In the genomic region with DNA sequence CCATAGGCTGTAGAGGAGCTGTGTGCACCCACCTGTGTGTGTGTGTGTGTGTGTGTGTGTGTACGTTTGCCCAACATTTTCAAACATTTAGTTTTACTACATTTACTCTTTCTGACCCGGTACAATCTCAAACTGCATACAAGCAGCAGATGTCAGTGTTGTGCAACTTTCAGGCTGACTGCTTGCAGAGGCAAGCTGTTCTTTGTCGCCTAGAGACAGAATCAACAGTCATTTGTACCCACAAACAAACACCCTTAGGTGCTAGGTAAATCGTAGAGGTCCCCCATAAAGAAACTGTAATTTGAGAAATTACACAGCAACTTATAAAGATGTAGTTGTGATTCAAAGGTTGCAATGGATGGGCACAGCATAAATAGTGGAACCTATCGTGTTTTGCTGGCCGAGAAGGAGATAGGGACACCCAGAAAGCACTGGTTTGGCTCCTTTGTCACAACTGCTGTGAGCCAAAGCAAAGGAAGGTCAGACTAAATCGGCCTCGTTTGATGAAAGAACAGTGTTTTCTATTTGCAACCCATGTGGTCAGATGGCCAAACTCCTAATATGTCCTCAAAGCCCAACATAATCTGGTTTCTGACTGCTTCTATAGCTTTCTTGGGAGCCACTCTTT, we compare ENCODE assay signal across 9 cellular contexts.
A peak's percentile ranks its signal among the peaks of the same experiment; 100 is the strongest.
DNase-seq lines count a peak whose midpoint lies in the region; ATAC-seq and TF ChIP-seq lines count a peak whose summit lies in the region.
"Had no signal": no experiment of that assay in that cellular context is flagged by ENCODE, and none has a peak within 500 bp of the region (broad histone marks: within the 10 kb centered on the region; RNA-seq: fewer than 3 reads in every experiment).

No MANE protein-coding gene starts in this region.

- no peaks in the 10 kb centered on the region for H3K36me3 Mint-ChIP-seq in Caco-2 (ENCODE audit: insufficient read depth, unreplicated experiment)
- no peaks in the 10 kb centered on the region for H3K36me3 Mint-ChIP-seq in natural killer cell

- H3K9me3 Mint-ChIP-seq in Caco-2 (ENCODE audit: unreplicated experiment) (no peaks in the 10 kb centered on the region), natural killer cell (peaks cover 7 to 12% of the 10 kb centered on the region in 2 donors)

- H3K27me3 Mint-ChIP-seq in Caco-2 (ENCODE audit: insufficient read depth, unreplicated experiment) (peaks cover 5% of the 10 kb centered on the region), natural killer cell (ENCODE audit: low read depth in 2 of 2) (no peaks in the 10 kb centered on the region)

- H3K9me3 ChIP-seq in Caco-2: no peaks in the 10 kb centered on the region; the same call in 1 of the 2 replicates

- no peaks in the 10 kb centered on the region for H3K4me1 ChIP-seq in Caco-2

- H3K4me1 Mint-ChIP-seq in Caco-2 (ENCODE audit: low read depth, unreplicated experiment): no peaks in the 10 kb centered on the region
- no peaks in the 10 kb centered on the region for H3K4me1 Mint-ChIP-seq in natural killer cell

- no peaks in the 10 kb centered on the region for H3K36me3 ChIP-seq in Caco-2 (ENCODE audit: control insufficient read depth, insufficient read depth, low read length)

- intact Hi-C loops in Caco-2 (cut with micrococcal nuclease; ENCODE audit: unreplicated experiment): loop anchor here (1.0 kb wide), 3 partner anchors 793 to 954 kb away; no protein-coding TSS in a partner anchor
- intact Hi-C loops in natural killer cell (cut with micrococcal nuclease): no loop called here

- ATAC-seq in left lobe of liver (peak; percentile 95), natural killer cell (no peak)

- in situ Hi-C loops in astrocyte of the spinal cord (cut with HindIII; ENCODE audit: low sequenced_read_pairs): no loop called here

- H3K27ac Mint-ChIP-seq in Caco-2 (ENCODE audit: unreplicated experiment): no peak overlapping the region
- no peak overlapping the region for H3K27ac Mint-ChIP-seq in natural killer cell
- H3K27ac Mint-ChIP-seq: T-helper 1 cell treated with Interleukin-12 subunit alpha and Interleukin-12 subunit beta and Interleukin-4 antibody, amounts not matched to agents 30 μg/mL and 1 μg/mL, for 36 hours had no signal

- H3K4me3 ChIP-seq in Caco-2 (ENCODE audit: low read depth, low read length) (no peak overlapping the region), astrocyte of the spinal cord (ENCODE audit: low read depth, low read length) (no peak overlapping the region)

- peak; percentile 44 to 46 for DNase-seq in Caco-2
- peak; percentile 30 for DNase-seq in NCI-H1417 treated with DMSO at 0.1 percent for 48 hours (lab: John Stamatoyannopoulos, UW)
- DNase-seq in astrocyte of the spinal cord (ENCODE audit: low read depth, low spot score): peak; percentile 6
- no peak for DNase-seq in left lobe of liver (ENCODE audit: low spot score)
- no peak for DNase-seq in stimulated activated CD4-positive, alpha-beta T cell treated with anti-CD3 and anti-CD28 coated beads, Interleukin-4, amount 100 ng/mL, for 4 hours
- no peak for DNase-seq in natural killer cell
- no peak for DNase-seq in stimulated activated CD4-positive, alpha-beta T cell treated with anti-CD3 and anti-CD28 coated beads, Interleukin-2, amount 100 ng/mL, for 48 hours
- no peak for DNase-seq in GM19238 (ENCODE audit: insufficient read length, low spot score)

- TF ChIP-seq CTCF in Caco-2 (IDR thresholded peaks at IDR 0.05; ENCODE audit: insufficient read depth in 1 of 2, low read depth in 1 of 2, low read length in 1 of 2, severe bottlenecking in 1 of 2, unreplicated experiment in 1 of 2) (peak in 1 of 2 experiments; percentile 49), astrocyte of the spinal cord (IDR thresholded peaks at IDR 0.05; ENCODE audit: low read depth, low read length) (peak; percentile 10), natural killer cell (IDR thresholded peaks at IDR 0.05) (no peak)

- H3K4me3 Mint-ChIP-seq in Caco-2 (ENCODE audit: unreplicated experiment): no peak overlapping the region
- no peak overlapping the region for H3K4me3 Mint-ChIP-seq in natural killer cell
- H3K4me3 Mint-ChIP-seq: T-helper 1 cell treated with Interleukin-12 subunit alpha and Interleukin-12 subunit beta and Interleukin-4 antibody, amounts not matched to agents 30 μg/mL and 1 μg/mL, for 36 hours had no signal

- no peaks in the 10 kb centered on the region for H3K27me3 ChIP-seq in Caco-2 (replicated peaks; ENCODE audit: control insufficient read depth, insufficient read depth, low read length)

- POLR2A ChIA-PET in Caco-2 (lab: Charles Lee): no interaction called here

- no TSS peak for BruUV-seq in Caco-2 (replicated peaks; lab: Mats Ljungman, UMichigan)

- CTCF ChIA-PET in Caco-2 (lab: Charles Lee): interaction anchor here (0.6 to 1.4 kb wide), 7 partner anchors 116 to 1380 kb away, joined by 3 to 5 read pairs (median 3); no protein-coding TSS in a partner anchor

Comparison
In these comparisons a context has a peak if more than half of its experiments do, and no peak if none do; other contexts are left out.
1. DNase-seq: peak in Caco-2 (2 of 2), NCI-H1417 treated with DMSO at 0.1 percent for 48 hours (single experiment) and astrocyte of the spinal cord (single experiment); none in left lobe of liver (single experiment), stimulated activated CD4-positive, alpha-beta T cell treated with anti-CD3 and anti-CD28 coated beads, Interleukin-4, amount 100 ng/mL, for 4 hours (0 of 2), natural killer cell (single experiment), stimulated activated CD4-positive, alpha-beta T cell treated with anti-CD3 and anti-CD28 coated beads, Interleukin-2, amount 100 ng/mL, for 48 hours (0 of 2) and GM19238 (single experiment).